Comparison of ENCODE assay signal across 8 cellular contexts in genomic region chr16:89562027-89562599, GRCh38. TPM values are rescaled to one million over a fixed set of nuclear protein-coding genes. Genes with fewer than 3 reads are reported as not detected.
DNase-seq lines count a peak whose midpoint lies in the region; ATAC-seq, FAIRE-seq and TF ChIP-seq lines count a peak whose summit lies in the region.

No MANE protein-coding gene starts in this region.

- H3K4me3 ChIP-seq in parathyroid adenoma (ENCODE audit: low read depth, low read length) = peak overlapping the region; percentile 88

- H3K27me3 Mint-ChIP-seq in endothelial cell (ENCODE audit: unreplicated experiment) = peaks cover 15% of the 10 kb centered on the region

- H3K4me3 Mint-ChIP-seq in endothelial cell (ENCODE audit: unreplicated experiment) = peak overlapping the region; percentile 96

- H3K4me1 Mint-ChIP-seq in endothelial cell (ENCODE audit: unreplicated experiment) = peaks cover 40% of the 10 kb centered on the region

- no peaks in the 10 kb centered on the region for H3K9me3 Mint-ChIP-seq in endothelial cell (ENCODE audit: unreplicated experiment)

- H3K79me2 ChIP-seq in parathyroid adenoma = no peaks in the 10 kb centered on the region

- no peak for FAIRE-seq in GM12892 (lab: Jason Lieb, UNC)

- H3K36me3 Mint-ChIP-seq in endothelial cell (ENCODE audit: low read depth, unreplicated experiment) = peaks cover 40% of the 10 kb centered on the region

- peak; percentile 27; the same call in 1 of the 2 replicates for TF ChIP-seq POLR2A in GM12892 (IDR thresholded peaks at IDR 0.05; ENCODE audit: low read depth, low read length)

- no peaks in the 10 kb centered on the region for H3K27me3 ChIP-seq in parathyroid adenoma (ENCODE audit: control insufficient read depth, insufficient read depth, low read length)

- TF ChIP-seq CTCF in endothelial cell (IDR thresholded peaks at IDR 0.05; ENCODE audit: unreplicated experiment) (no peak), parathyroid adenoma (IDR thresholded peaks at IDR 0.05) (no peak), GM20000 (IDR thresholded peaks at IDR 0.05; ENCODE audit: extremely low read depth, missing control alignments) (no peak)

- no peak for ATAC-seq in GM19351 (IDR thresholded peaks at IDR 0.05; ENCODE audit: unreplicated experiment)

- DNase-seq in GM12892 (ENCODE audit: insufficient read length) (no peak), endothelial cell (ENCODE audit: low spot score) (no peak), SKM-1 treated with dmso at 0.1 percent for 144 hours (lab: John Stamatoyannopoulos, UW; ENCODE audit: unreplicated experiment) (no peak), NK-92 (lab: John Stamatoyannopoulos, UW; ENCODE audit: unreplicated experiment) (no peak), GM20000 (ENCODE audit: low spot score) (no peak)

- H2AFZ ChIP-seq in parathyroid adenoma = no peak overlapping the region

- peaks cover 29% of the 10 kb centered on the region for H3K4me1 ChIP-seq in parathyroid adenoma

- H3K9me3 ChIP-seq in parathyroid adenoma (ENCODE audit: control insufficient read depth, low read length) = no peaks in the 10 kb centered on the region

- H3K4me2 ChIP-seq in parathyroid adenoma (ENCODE audit: low read length) = peak overlapping the region; percentile 86

- H3K27ac Mint-ChIP-seq in endothelial cell (ENCODE audit: unreplicated experiment) = peak overlapping the region; percentile 62

- H3K36me3 ChIP-seq in parathyroid adenoma (ENCODE audit: control insufficient read depth, insufficient read depth, low read length) = no peaks in the 10 kb centered on the region

- H3K27ac ChIP-seq in parathyroid adenoma = peak overlapping the region; percentile 96

- H3K9ac ChIP-seq in parathyroid adenoma = no peak overlapping the region

TF ChIP-seq in PFSK-1, 5 proteins besides CTCF, POLR2A, EP300 and RAD21:
- TF ChIP-seq REST (IDR thresholded peaks at IDR 0.05; ENCODE audit: insufficient read depth in 1 of 2, low read depth in 2 of 2, low read length in 2 of 2) (no peak), SIN3A (IDR thresholded peaks at IDR 0.05; ENCODE audit: borderline replicate concordance, insufficient read depth, low read length) (peak; percentile 73; the same call in 1 of the 2 replicates), POLR2AphosphoS5 (IDR thresholded peaks at IDR 0.05; ENCODE audit: low read depth, low read length) (peak; percentile 49; the same call in 1 of the 2 replicates), FOXP2 (optimal IDR thresholded peaks at IDR 0.05; ENCODE audit: borderline replicate concordance, extremely low read depth, extremely low read length, insufficient read depth) (no peak), TAF1 (IDR thresholded peaks at IDR 0.05; ENCODE audit: borderline replicate concordance, insufficient read depth, low read length) (no peak)

RNA-seq across cellular contexts. Expression of gene RPL13, which starts 1.6 kb away (rescaled TPM):
- 4,006 TPM for polyA plus RNA-seq in GM12892 (2012; ENCODE audit: missing spikeins)
- 6,865 TPM for polyA plus RNA-seq in PFSK-1 (2012; ENCODE audit: insufficient read length, low read depth)
- total RNA-seq in endothelial cell (ENCODE audit: unreplicated experiment) = 2,070 TPM

RNA-seq across cellular contexts. Expression of gene CPNE7, which starts 13.4 kb away (rescaled TPM):
- 51.5 TPM for polyA plus RNA-seq in GM12892 (2012; ENCODE audit: missing spikeins)
- not detected for polyA plus RNA-seq in PFSK-1 (2012; ENCODE audit: insufficient read length, low read depth)
- total RNA-seq in endothelial cell (ENCODE audit: unreplicated experiment) = 5.5 TPM

RNA-seq across cellular contexts. Expression of gene DPEP1, which starts 51.3 kb away (rescaled TPM):
- not detected for polyA plus RNA-seq in GM12892 (2012; ENCODE audit: missing spikeins)
- 2.2 TPM for polyA plus RNA-seq in PFSK-1 (2012; ENCODE audit: insufficient read length, low read depth)
- 118 TPM for total RNA-seq in endothelial cell (ENCODE audit: unreplicated experiment)

RNA-seq across cellular contexts. Expression of gene SPG7, which starts 53.9 kb away (rescaled TPM):
- polyA plus RNA-seq in GM12892 (2012; ENCODE audit: missing spikeins) = 80.0 TPM
- polyA plus RNA-seq in PFSK-1 (2012; ENCODE audit: insufficient read length, low read depth) = 91.3 TPM
- 207 TPM for total RNA-seq in endothelial cell (ENCODE audit: unreplicated experiment)
